Comparison of ENCODE assay signal across 19 cellular contexts in the genomic region with DNA sequence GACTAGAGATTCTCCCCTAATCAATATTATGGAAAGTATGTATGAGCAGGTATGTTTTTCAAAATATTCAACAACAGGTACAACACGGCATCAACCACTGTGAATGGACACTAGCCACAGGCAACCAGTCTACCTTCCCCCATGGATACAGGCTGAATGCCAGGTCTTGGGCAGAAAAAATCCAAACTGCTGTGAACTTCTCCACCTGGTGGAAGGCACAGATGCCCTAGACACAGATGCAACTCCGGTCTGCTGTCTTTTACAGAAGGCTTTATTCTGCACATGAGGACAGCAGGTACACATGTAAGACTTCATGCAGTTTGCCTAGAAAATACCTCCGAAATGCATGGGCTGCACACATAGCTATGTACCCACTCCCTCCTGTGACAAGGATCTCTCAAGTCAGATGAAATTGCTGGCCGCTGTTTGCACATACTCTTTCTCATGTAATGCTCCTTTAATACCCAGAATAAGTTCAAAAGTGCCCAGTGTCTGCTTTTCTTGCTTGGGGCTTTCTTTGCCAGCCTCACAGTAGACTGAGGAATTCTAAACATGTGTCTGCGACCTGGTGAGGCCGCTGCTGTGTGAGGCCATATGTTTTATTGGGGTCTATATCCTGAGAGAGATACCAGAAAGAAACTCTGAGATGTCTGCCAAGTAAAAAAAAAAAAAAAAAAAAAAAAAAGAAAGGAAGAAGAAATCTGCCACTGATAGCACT.
DNase-seq lines count a peak whose midpoint lies in the region; ATAC-seq and TF ChIP-seq lines count a peak whose summit lies in the region.
"Had no signal": no experiment of that assay in that cellular context is flagged by ENCODE, and none has a peak within 500 bp of the region (broad histone marks: within the 10 kb centered on the region; RNA-seq: fewer than 3 reads in every experiment).

No MANE protein-coding gene starts in this region.

- H3K36me3 ChIP-seq in PC-3 (ENCODE audit: low read depth, low read length): no peaks in the 10 kb centered on the region

- H3K27ac Mint-ChIP-seq in neural crest cell (ENCODE audit: unreplicated experiment) (peak overlapping the region; percentile 35), glutamatergic neuron (ENCODE audit: unreplicated experiment) (no peak overlapping the region)
- H3K27ac Mint-ChIP-seq: activated CD4-positive, alpha-beta T cell treated with anti-CD3 and anti-CD28 coated beads, Interleukin-2, amount 10 ng/mL, durations not matched to agents 24 days and 14 days; memory B cell; progenitor cell of endocrine pancreas; stimulated activated memory B cell treated with anti-CD40 and anti-IgM and Interleukin-4, amounts not matched to agents 10 μg/mL and 1 μg/mL and 100 μg/mL, for 72 hours; T-cell had no signal

- no peaks in the 10 kb centered on the region for H3K36me3 Mint-ChIP-seq in neural crest cell (ENCODE audit: low read depth)
- peaks cover 4% of the 10 kb centered on the region for H3K36me3 Mint-ChIP-seq in glutamatergic neuron (ENCODE audit: unreplicated experiment)
- H3K36me3 Mint-ChIP-seq: memory B cell; stimulated activated memory B cell treated with anti-CD40 and anti-IgM and Interleukin-4, amounts not matched to agents 10 μg/mL and 1 μg/mL and 100 μg/mL, for 72 hours; T-cell had no signal

- ATAC-seq in PC-3 (no peak), right cardiac atrium (no peak)
- ATAC-seq: stimulated activated memory B cell treated with anti-CD40 and anti-IgM and Interleukin-4, amounts not matched to agents 10 μg/mL and 1 μg/mL and 100 μg/mL, for 72 hours; T-cell had no signal

- H3K4me1 ChIP-seq in PC-3 (ENCODE audit: insufficient read depth, low read length) (no peaks in the 10 kb centered on the region), right cardiac atrium (ENCODE audit: control insufficient read depth, insufficient read depth, low read length) (peaks cover 12% of the 10 kb centered on the region)

- no peak overlapping the region for H3K4me2 ChIP-seq in PC-3 (ENCODE audit: low read length)

- DNase-seq in EL: peak; percentile 23
- DNase-seq in PC-3: peak; percentile 45
- DNase-seq in epithelial cell of esophagus (ENCODE audit: low read depth): peak; percentile 18
- DNase-seq in neural crest cell (ENCODE audit: low read depth, low spot score): no peak
- DNase-seq in NCI-H1417 (lab: John Stamatoyannopoulos, UW): no peak
- DNase-seq in glutamatergic neuron: no peak
- no peak for DNase-seq in NCI-H446 treated with DMSO at 0.1 percent for 48 hours (lab: John Stamatoyannopoulos, UW)
- DNase-seq in right cardiac atrium: no peak
- DNase-seq: activated CD4-positive, alpha-beta T cell treated with anti-CD3 and anti-CD28 coated beads, Interleukin-2, amount 10 ng/mL, durations not matched to agents 24 days and 14 days; C1 segment of cervical spinal cord; GF-D8; hypothalamus; KBM-7; NCI-H2029; stimulated activated CD4-positive, alpha-beta T cell treated with anti-CD3 and anti-CD28 coated beads, Interleukin-4, amount 100 ng/mL, for 1 hour; T-cell had no signal

- no peak overlapping the region for H3K27ac ChIP-seq in PC-3 (ENCODE audit: low read length)
- H3K27ac ChIP-seq in right cardiac atrium (ENCODE audit: low read length): no peak overlapping the region

- intact Hi-C loops in PC-3 (cut with micrococcal nuclease) (loop anchor here (10.0 kb wide), 1 partner anchor 324 kb away; the partner anchor contains the start of gene FOXO1), right cardiac atrium (cut with DNase I) (no loop called here)

- H3K9ac ChIP-seq in PC-3 (ENCODE audit: low read length): no peak overlapping the region

- no peak overlapping the region for H2AFZ ChIP-seq in PC-3 (ENCODE audit: low read length)

- no peaks in the 10 kb centered on the region for H3K9me2 ChIP-seq in PC-3 (replicated peaks; ENCODE audit: low read length)

- CTCF ChIA-PET in PC-3 (lab: Charles Lee): no interaction called here

- H3K4me1 Mint-ChIP-seq in neural crest cell: peaks cover 82% of the 10 kb centered on the region
- H3K4me1 Mint-ChIP-seq in glutamatergic neuron (ENCODE audit: low read depth, unreplicated experiment): no peaks in the 10 kb centered on the region

- H3K4me3 ChIP-seq in PC-3 (ENCODE audit: low read length) (no peak overlapping the region), epithelial cell of esophagus (ENCODE audit: low read length) (no peak overlapping the region), right cardiac atrium (ENCODE audit: low read length) (no peak overlapping the region)

- WGBS in right cardiac atrium: 73% methylated on average over 6 of the region's 6 CpGs

- H3K27me3 ChIP-seq in PC-3 (ENCODE audit: low read length) (no peaks in the 10 kb centered on the region), right cardiac atrium (ENCODE audit: control insufficient read depth, insufficient read depth) (no peaks in the 10 kb centered on the region)

- H3F3A ChIP-seq in PC-3 (ENCODE audit: low read length, unreplicated experiment): no peaks in the 10 kb centered on the region

- H3K9me3 ChIP-seq in PC-3 (ENCODE audit: low read length) (no peaks in the 10 kb centered on the region), right cardiac atrium (ENCODE audit: control insufficient read depth, low read length) (no peaks in the 10 kb centered on the region)

- H3K9me3 Mint-ChIP-seq in neural crest cell (peaks cover 3% of the 10 kb centered on the region), glutamatergic neuron (ENCODE audit: unreplicated experiment) (peaks cover 2% of the 10 kb centered on the region)
- H3K9me3 Mint-ChIP-seq: memory B cell; stimulated activated memory B cell treated with anti-CD40 and anti-IgM and Interleukin-4, amounts not matched to agents 10 μg/mL and 1 μg/mL and 100 μg/mL, for 72 hours; T-cell had no signal

- H3K4me3 Mint-ChIP-seq in neural crest cell (peak overlapping the region; percentile 23), glutamatergic neuron (ENCODE audit: unreplicated experiment) (no peak overlapping the region)
- H3K4me3 Mint-ChIP-seq: activated CD4-positive, alpha-beta T cell treated with anti-CD3 and anti-CD28 coated beads, Interleukin-2, amount 10 ng/mL, durations not matched to agents 24 days and 14 days; memory B cell; stimulated activated memory B cell treated with anti-CD40 and anti-IgM and Interleukin-4, amounts not matched to agents 10 μg/mL and 1 μg/mL and 100 μg/mL, for 72 hours; T-cell had no signal

- POLR2A ChIA-PET in PC-3 (lab: Charles Lee; ENCODE audit: unreplicated experiment): interaction anchor here (0.6 kb wide), 1 partner anchor 150 kb away, joined by 7 read pairs; no protein-coding TSS in a partner anchor

- H3K79me2 ChIP-seq in PC-3 (ENCODE audit: low read length): no peaks in the 10 kb centered on the region

- BruUV-seq in PC-3 (replicated peaks; lab: Mats Ljungman, UMichigan): no TSS peak

- no peaks in the 10 kb centered on the region for H3K27me3 Mint-ChIP-seq in neural crest cell (ENCODE audit: low read depth)
- H3K27me3 Mint-ChIP-seq in glutamatergic neuron (ENCODE audit: unreplicated experiment): peaks cover 2% of the 10 kb centered on the region
- H3K27me3 Mint-ChIP-seq: progenitor cell of endocrine pancreas; stimulated activated memory B cell treated with anti-CD40 and anti-IgM and Interleukin-4, amounts not matched to agents 10 μg/mL and 1 μg/mL and 100 μg/mL, for 72 hours; T-cell had no signal

- no peaks in the 10 kb centered on the region for H4K20me1 ChIP-seq in PC-3 (ENCODE audit: low read length)

- peak; percentile 41 for TF ChIP-seq CTCF in PC-3 (conservative IDR thresholded peaks at IDR 0.05; ENCODE audit: low read depth, low read length)
- no peak for TF ChIP-seq CTCF in epithelial cell of esophagus (IDR thresholded peaks at IDR 0.05; ENCODE audit: insufficient read depth, low read depth, low read length, missing control alignments)
- no peak for TF ChIP-seq CTCF in neural crest cell (conservative IDR thresholded peaks at IDR 0.05)
- no peak for TF ChIP-seq CTCF in glutamatergic neuron (IDR thresholded peaks at IDR 0.05; ENCODE audit: partially characterized antibody, unreplicated experiment)

Comparison
In these comparisons a context has a peak if more than half of its experiments do, and no peak if none do; other contexts are left out.
1. DNase-seq: peak in EL (single experiment), PC-3 (single experiment) and epithelial cell of esophagus (single experiment); none in neural crest cell (single experiment), NCI-H1417 (0 of 3), glutamatergic neuron (single experiment), NCI-H446 treated with DMSO at 0.1 percent for 48 hours (single experiment) and right cardiac atrium (0 of 3).